ENCODE assay signal across 10 cellular contexts in genomic region chr7:143900230-143900766, GRCh38. TPM values are rescaled to one million over a fixed set of nuclear protein-coding genes. Genes with fewer than 3 reads are reported as not detected.
A peak's percentile ranks its signal among the peaks of the same experiment; 100 is the strongest.
DNase-seq lines count a peak whose midpoint lies in the region; ATAC-seq, FAIRE-seq and TF ChIP-seq lines count a peak whose summit lies in the region.
"Had no signal": no experiment of that assay in that cellular context is flagged by ENCODE, and none has a peak within 500 bp of the region (broad histone marks: within the 10 kb centered on the region; RNA-seq: fewer than 3 reads in every experiment).

No MANE protein-coding gene starts in this region.

- no peak for TF ChIP-seq POLR2A in heart left ventricle (IDR thresholded peaks at IDR 0.05)

- peaks cover 0 to 6% (median 0%) of the 10 kb centered on the region in 12 donors for H3K9me3 ChIP-seq in heart left ventricle
- no peaks in the 10 kb centered on the region for H3K9me3 ChIP-seq in astrocyte (ENCODE audit: insufficient read depth, low read depth, low read length)

- intact Hi-C loops in heart left ventricle (cut with DNase I) (loop anchor here in 4 of 10 donors (2.0 to 10.0 kb wide), 4 partner anchors 17 to 515 kb away; partner anchors contain the start of gene ZYX (in 1 of the 4)), left cardiac atrium (cut with DNase I) (no loop called here)

- peaks cover 13% of the 10 kb centered on the region for H4K20me1 ChIP-seq in astrocyte (ENCODE audit: insufficient read depth, low read length)

- FAIRE-seq in astrocyte (lab: Jason Lieb, UNC) = no peak

- peak overlapping the region; percentile 31 for H2AFZ ChIP-seq in astrocyte (ENCODE audit: low read depth, low read length)

- DNase-seq in heart left ventricle = no peak
- DNase-seq in left cardiac atrium = no peak
- peak; percentile 36 for DNase-seq in astrocyte (ENCODE audit: low read depth)
- DNase-seq in left kidney (ENCODE audit: low read depth, low spot score) = peak; percentile 36
- no peak for DNase-seq in type B pancreatic cell (ENCODE audit: extremely low spot score, unreplicated experiment)
- no peak for DNase-seq in pons (ENCODE audit: low spot score)
- DNase-seq in middle frontal gyrus (ENCODE audit: extremely low spot score, low spot score) = no peak
- DNase-seq: NCI-H1105 treated with DMSO at 0.1 percent for 48 hours had no signal

- H3K36me3 Mint-ChIP-seq in astrocyte (ENCODE audit: low read depth, unreplicated experiment) = no peaks in the 10 kb centered on the region
- H3K36me3 Mint-ChIP-seq in type B pancreatic cell = peaks cover 4% of the 10 kb centered on the region

- ATAC-seq in heart left ventricle (no peak), left cardiac atrium (no peak), HG02642 (IDR thresholded peaks at IDR 0.05; ENCODE audit: poor library complexity, unreplicated experiment) (no peak)

- no peak for TF ChIP-seq CTCF in heart left ventricle (IDR thresholded peaks at IDR 0.05)
- no peak for TF ChIP-seq CTCF in astrocyte (IDR thresholded peaks at IDR 0.05; ENCODE audit: insufficient read depth, low read depth, low read length)
- no peak for TF ChIP-seq CTCF in type B pancreatic cell (conservative IDR thresholded peaks at IDR 0.05)

- H3K4me3 Mint-ChIP-seq in astrocyte (ENCODE audit: unreplicated experiment) (peak overlapping the region; percentile 88), type B pancreatic cell (peak overlapping the region; percentile 97)

- H3K9me3 Mint-ChIP-seq in astrocyte (ENCODE audit: unreplicated experiment) (no peaks in the 10 kb centered on the region), type B pancreatic cell (no peaks in the 10 kb centered on the region)

- H3K9ac ChIP-seq in astrocyte (ENCODE audit: low read length) = peak overlapping the region; percentile 91

- H3K4me3 ChIP-seq in heart left ventricle (peak overlapping the region in 9 of 12 donors; percentile 73 to 99 (median 92)), astrocyte (ENCODE audit: insufficient read depth, low read depth, low read length) (peak overlapping the region; percentile 87)

- peak overlapping the region; percentile 83 for H3K27ac Mint-ChIP-seq in astrocyte (ENCODE audit: unreplicated experiment)
- H3K27ac Mint-ChIP-seq in type B pancreatic cell = peak overlapping the region; percentile 91

- H3K36me3 ChIP-seq in heart left ventricle (no peaks in the 10 kb centered on the region), astrocyte (ENCODE audit: insufficient read depth, low read length) (no peaks in the 10 kb centered on the region)

- peak overlapping the region; percentile 86 for H3K4me2 ChIP-seq in astrocyte (ENCODE audit: low read length)

- H3K27me3 Mint-ChIP-seq in astrocyte (ENCODE audit: low read depth, unreplicated experiment) (peaks cover 1% of the 10 kb centered on the region), type B pancreatic cell (no peaks in the 10 kb centered on the region)

- peaks cover 58% of the 10 kb centered on the region for H3K79me2 ChIP-seq in astrocyte (ENCODE audit: insufficient read depth, low read length)

- H3K27ac ChIP-seq in heart left ventricle (peak overlapping the region in 8 of 12 donors; percentile 6 to 96 (median 62)), astrocyte (ENCODE audit: low read depth, low read length) (peak overlapping the region; percentile 93)

- peaks cover 0 to 43% (median 22%) of the 10 kb centered on the region in 12 donors for H3K4me1 ChIP-seq in heart left ventricle
- H3K4me1 ChIP-seq in astrocyte (ENCODE audit: insufficient read depth, low read length) = peaks cover 18% of the 10 kb centered on the region

- H3K27me3 ChIP-seq in heart left ventricle = no peaks in the 10 kb centered on the region
- H3K27me3 ChIP-seq in astrocyte (ENCODE audit: insufficient read depth, low read length) = no peaks in the 10 kb centered on the region

- 54 to 64% (median 60%) methylated on average over 5 of the region's 5 CpGs for WGBS in heart left ventricle, 4 donors

- H3K4me1 Mint-ChIP-seq in astrocyte (ENCODE audit: low read depth, unreplicated experiment) = peaks cover 15% of the 10 kb centered on the region
- peaks cover 22% of the 10 kb centered on the region for H3K4me1 Mint-ChIP-seq in type B pancreatic cell (ENCODE audit: unreplicated experiment)

RNA-seq across cellular contexts. Expression of gene TCAF1, which starts 1.7 kb away (rescaled TPM):
- total RNA-seq in heart left ventricle (10 to 100 TPM; 31.4 to 71.1 (median 58.0) TPM), left cardiac atrium (10 to 100 TPM; 24.0 to 26.9 TPM), astrocyte (90.8 and 97.4 TPM in 2 replicates), type B pancreatic cell (ENCODE audit: low replicate concordance) (50.0 and 71.2 TPM in 2 replicates)
- polyA plus RNA-seq in heart left ventricle = 10 to 100 TPM; 16.9 to 17.6 TPM

RNA-seq across cellular contexts. Expression of gene OR2F2, which starts 34.7 kb away (rescaled TPM):
- not detected for total RNA-seq in heart left ventricle
- not detected for polyA plus RNA-seq in heart left ventricle
- not detected for total RNA-seq in left cardiac atrium
- not detected in 2 replicates for total RNA-seq in astrocyte
- not detected in 2 replicates for total RNA-seq in type B pancreatic cell (ENCODE audit: low replicate concordance)
- polyA plus RNA-seq: esophagus had no signal

RNA-seq across cellular contexts. Expression of gene OR2F1, which starts 54.3 kb away (rescaled TPM):
- total RNA-seq in heart left ventricle (not detected), left cardiac atrium (not detected), astrocyte (not detected in 2 replicates), type B pancreatic cell (ENCODE audit: low replicate concordance) (not detected in 2 replicates)
- polyA plus RNA-seq in heart left ventricle = not detected
- polyA plus RNA-seq: esophagus had no signal

Comparison
In these comparisons a context has a peak if more than half of its experiments do, and no peak if none do; other contexts are left out.
1. DNase-seq: peak in astrocyte (single experiment) and left kidney (single experiment); none in heart left ventricle (0 of 5), left cardiac atrium (single experiment), type B pancreatic cell (single experiment), pons (single experiment) and middle frontal gyrus (single experiment).